30 cellular contexts compared by ENCODE assay signal in the genomic region with DNA sequence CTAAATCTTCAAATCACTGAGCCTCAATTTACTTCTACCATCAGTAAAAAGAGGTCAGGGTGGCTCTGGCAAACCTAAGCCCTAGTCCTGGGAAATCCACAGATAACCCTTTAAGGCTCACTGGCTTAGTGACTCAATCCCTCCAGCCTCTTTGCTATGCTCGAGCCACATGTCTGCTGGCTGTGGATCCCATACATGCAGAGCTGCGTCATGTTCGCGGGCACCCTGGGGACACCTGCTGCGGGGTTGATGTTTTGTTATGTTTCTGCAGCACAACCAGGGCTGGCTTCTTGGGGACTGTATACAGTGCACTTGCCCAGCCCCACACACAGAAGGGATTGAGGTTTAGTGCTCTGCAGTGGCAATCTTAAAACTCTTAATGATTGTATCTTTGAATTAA. TPM values are rescaled to one million over a fixed set of nuclear protein-coding genes. Genes with fewer than 3 reads are reported as not detected.
DNase-seq lines count a peak whose midpoint lies in the region; ATAC-seq, FAIRE-seq and TF ChIP-seq lines count a peak whose summit lies in the region.
"Had no signal": no experiment of that assay in that cellular context is flagged by ENCODE, and none has a peak within 500 bp of the region (broad histone marks: within the 10 kb centered on the region; RNA-seq: fewer than 3 reads in every experiment).

No MANE protein-coding gene starts in this region.

- no peaks in the 10 kb centered on the region for H3K79me2 ChIP-seq in osteoblast (ENCODE audit: insufficient read depth, low read length)
- H3K79me2 ChIP-seq: parathyroid adenoma had no signal

- no peak overlapping the region for H2AK5ac ChIP-seq in mesenchymal stem cell (ENCODE audit: low read length, severe bottlenecking)

- TF ChIP-seq CTCF in D721Med (IDR thresholded peaks at IDR 0.05; ENCODE audit: insufficient read depth, missing control alignments) (no peak), testis (IDR thresholded peaks at IDR 0.05) (no peak), osteoblast (IDR thresholded peaks at IDR 0.05; ENCODE audit: extremely low read depth, low read depth, low read length) (no peak)

- no peak overlapping the region for H3K4ac ChIP-seq in mesenchymal stem cell (ENCODE audit: low read depth in 1 of 2, low read length in 2 of 2)

- peak; percentile 29 for FAIRE-seq in D721Med (lab: Jason Lieb, UNC)
- FAIRE-seq: GM12891, HepG2 had no signal

- H2AFZ ChIP-seq in mesenchymal stem cell (ENCODE audit: low read depth, low read length) (no peak overlapping the region), osteoblast (ENCODE audit: low read length) (no peak overlapping the region)
- H2AFZ ChIP-seq: parathyroid adenoma had no signal

- no peak overlapping the region for H3K18ac ChIP-seq in mesenchymal stem cell (ENCODE audit: low read depth in 1 of 2, low read length in 2 of 2)

- no peak overlapping the region for H3K4me3 Mint-ChIP-seq in activated T-helper 17 cell treated with anti-CD3 and anti-CD28 coated beads, Interleukin-2, amount 50 U/mL, for 72 hours
- H3K4me3 Mint-ChIP-seq: activated CD4-positive, alpha-beta memory T cell treated with anti-CD3 and anti-CD28 coated beads for 36 hours; naive thymus-derived CD8-positive, alpha-beta T cell; T-helper 17 cell had no signal

- H3K9me3 Mint-ChIP-seq in activated T-helper 17 cell treated with anti-CD3 and anti-CD28 coated beads, Interleukin-2, amount 50 U/mL, for 72 hours: no peaks in the 10 kb centered on the region
- H3K9me3 Mint-ChIP-seq: activated CD4-positive, alpha-beta memory T cell treated with anti-CD3 and anti-CD28 coated beads for 36 hours; CD8-positive, alpha-beta memory T cell; naive thymus-derived CD8-positive, alpha-beta T cell had no signal

- H3K4me2 ChIP-seq in mesenchymal stem cell (ENCODE audit: low read length, poor library complexity, severe bottlenecking) (no peak overlapping the region), osteoblast (ENCODE audit: insufficient read depth, low read length) (no peak overlapping the region)

- peak overlapping the region; percentile 89 for H3K27ac Mint-ChIP-seq in activated T-helper 17 cell treated with anti-CD3 and anti-CD28 coated beads, Interleukin-2, amount 50 U/mL, for 72 hours
- H3K27ac Mint-ChIP-seq: activated CD4-positive, alpha-beta memory T cell treated with anti-CD3 and anti-CD28 coated beads for 36 hours; CD8-positive, alpha-beta memory T cell; naive thymus-derived CD8-positive, alpha-beta T cell; T-helper 17 cell had no signal

- H3K9ac ChIP-seq in mesenchymal stem cell (ENCODE audit: low read length): no peak overlapping the region
- H3K9ac ChIP-seq: parathyroid adenoma had no signal

- H3K4me1 ChIP-seq in mesenchymal stem cell (ENCODE audit: control insufficient read depth, insufficient read depth, low read depth, low read length) (peaks cover 14% of the 10 kb centered on the region), testis (no peaks in the 10 kb centered on the region), osteoblast (ENCODE audit: insufficient read depth, low read length) (no peaks in the 10 kb centered on the region)
- H3K4me1 ChIP-seq: parathyroid adenoma had no signal

- H3K14ac ChIP-seq in mesenchymal stem cell (ENCODE audit: low read length in 2 of 2): no peak overlapping the region

- no peak overlapping the region for H3K4me3 ChIP-seq in mesenchymal stem cell (ENCODE audit: insufficient read depth in 1 of 2, low read depth in 1 of 2, low read length in 2 of 2)
- no peak overlapping the region for H3K4me3 ChIP-seq in testis
- no peak overlapping the region for H3K4me3 ChIP-seq in osteoblast (ENCODE audit: insufficient read depth, low read length)
- H3K4me3 ChIP-seq: HAP-1, transverse colon had no signal

- intact Hi-C loops in testis (cut with DNase I; ENCODE audit: low total_unique reads): loop anchor here (10.0 kb wide), 1 partner anchor 132 kb away; no protein-coding TSS in a partner anchor

- H3K79me1 ChIP-seq in mesenchymal stem cell (replicated peaks; ENCODE audit: low read length, poor library complexity, severe bottlenecking): no peaks in the 10 kb centered on the region

- H3K4me1 Mint-ChIP-seq in activated T-helper 17 cell treated with anti-CD3 and anti-CD28 coated beads, Interleukin-2, amount 50 U/mL, for 72 hours: peaks cover 14% of the 10 kb centered on the region
- H3K4me1 Mint-ChIP-seq: CD8-positive, alpha-beta memory T cell; naive thymus-derived CD8-positive, alpha-beta T cell had no signal

- H2BK12ac ChIP-seq in mesenchymal stem cell (ENCODE audit: low read length in 2 of 2): no peak overlapping the region

- peaks cover 14% of the 10 kb centered on the region for H3K27me3 Mint-ChIP-seq in activated T-helper 17 cell treated with anti-CD3 and anti-CD28 coated beads, Interleukin-2, amount 50 U/mL, for 72 hours

- peaks cover 6% of the 10 kb centered on the region for H3K36me3 Mint-ChIP-seq in activated T-helper 17 cell treated with anti-CD3 and anti-CD28 coated beads, Interleukin-2, amount 50 U/mL, for 72 hours (ENCODE audit: low read depth)
- H3K36me3 Mint-ChIP-seq: activated CD4-positive, alpha-beta memory T cell treated with anti-CD3 and anti-CD28 coated beads for 36 hours; CD8-positive, alpha-beta memory T cell; naive thymus-derived CD8-positive, alpha-beta T cell had no signal

- H4K20me1 ChIP-seq in osteoblast (ENCODE audit: insufficient read depth, low read length): no peaks in the 10 kb centered on the region

- H3K9me3 ChIP-seq in mesenchymal stem cell (ENCODE audit: control insufficient read depth, low read length) (no peaks in the 10 kb centered on the region), testis (no peaks in the 10 kb centered on the region), osteoblast (ENCODE audit: low read depth, low read length) (no peaks in the 10 kb centered on the region)
- H3K9me3 ChIP-seq: HAP-1, transverse colon had no signal

- H2BK5ac ChIP-seq in mesenchymal stem cell (ENCODE audit: low read depth, low read length, poor library complexity, severe bottlenecking): no peak overlapping the region

- H4K91ac ChIP-seq in mesenchymal stem cell (ENCODE audit: low read length): no peak overlapping the region

- H2BK15ac ChIP-seq in mesenchymal stem cell (ENCODE audit: low read depth, poor library complexity, severe bottlenecking): no peak overlapping the region

- 87% methylated on average over 5 of the region's 5 CpGs for WGBS in mesenchymal stem cell
- WGBS in testis, 2 donors: 91 to 94% methylated on average over 5 of the region's 5 CpGs

- peak; percentile 12 for ATAC-seq in activated T-helper 17 cell treated with anti-CD3 and anti-CD28 coated beads, Interleukin-2, amount 50 U/mL, for 72 hours (replicated peaks)
- ATAC-seq in GM21526 (IDR thresholded peaks at IDR 0.05; ENCODE audit: low FRiP score, unreplicated experiment): no peak
- ATAC-seq: HepG2; left cardiac atrium; naive thymus-derived CD8-positive, alpha-beta T cell; Panc1; sciatic nerve; T-helper 17 cell had no signal

- H3K27ac ChIP-seq in mesenchymal stem cell (ENCODE audit: low read length, poor library complexity, severe bottlenecking) (no peak overlapping the region), testis (no peak overlapping the region), osteoblast (ENCODE audit: low read depth, low read length) (no peak overlapping the region)
- H3K27ac ChIP-seq: parathyroid adenoma, transverse colon had no signal

- no peak overlapping the region for H3K23ac ChIP-seq in mesenchymal stem cell (ENCODE audit: low read length in 2 of 2)

- H2BK120ac ChIP-seq in mesenchymal stem cell (ENCODE audit: low read depth, low read length): no peak overlapping the region

- H3K27me3 ChIP-seq in mesenchymal stem cell (ENCODE audit: control insufficient read depth in 1 of 2, insufficient read depth in 1 of 2, low read length in 2 of 2) (peaks cover 5 to 33% of the 10 kb centered on the region in 2 experiments), testis (no peaks in the 10 kb centered on the region), osteoblast (ENCODE audit: insufficient read depth, low read length) (peaks cover 34% of the 10 kb centered on the region)

- no peak overlapping the region for H4K8ac ChIP-seq in mesenchymal stem cell (ENCODE audit: low read length)

- no peaks in the 10 kb centered on the region for H3K36me3 ChIP-seq in mesenchymal stem cell (ENCODE audit: control insufficient read depth in 1 of 2, insufficient read depth in 2 of 2, low read depth in 1 of 2, low read length in 2 of 2)
- H3K36me3 ChIP-seq in testis (ENCODE audit: low read depth, missing control alignments): no peaks in the 10 kb centered on the region
- no peaks in the 10 kb centered on the region for H3K36me3 ChIP-seq in osteoblast (ENCODE audit: insufficient read depth, low read length)
- H3K36me3 ChIP-seq: transverse colon had no signal

- TF ChIP-seq POLR2A in testis (IDR thresholded peaks at IDR 0.05): no peak

- DNase-seq in D721Med (ENCODE audit: insufficient read length, low spot score) (no peak), LHCN-M2 (ENCODE audit: low read depth) (peak; percentile 21), mesenchymal stem cell (peak; percentile 11), testis (no peak), osteoblast (ENCODE audit: insufficient read length, low spot score, missing footprints) (no peak)
- DNase-seq in NK-92 treated with Interleukin-12 subunit alpha and Interleukin-12 subunit beta, amount 100 ng/mL, for 24 hours (lab: John Stamatoyannopoulos, UW): no peak
- DNase-seq: activated CD4-positive, alpha-beta memory T cell treated with anti-CD3 and anti-CD28 coated beads for 36 hours; activated naive CD4-positive, alpha-beta T cell treated with Interleukin-2 at 50 U/mL for 16 hours; aorta; CD8-positive, alpha-beta memory T cell; cerebellar nuclear complex; DMS53; left cardiac atrium; naive thymus-derived CD8-positive, alpha-beta T cell; NCI-H187; NCI-H446; stimulated activated naive CD4-positive, alpha-beta T cell; T-helper 17 cell; transverse colon had no signal

RNA-seq across cellular contexts. Expression of a gene that starts 41.6 kb away (rescaled TPM):
- not detected in 2 replicates for total RNA-seq in LHCN-M2 (2014; rRNA removed)
- polyA plus RNA-seq in LHCN-M2 (2012): not detected
- total RNA-seq in activated T-helper 17 cell treated with anti-CD3 and anti-CD28 coated beads, Interleukin-2, amount 50 U/mL, for 72 hours: not detected
- polyA plus RNA-seq in mesenchymal stem cell (2013, experiment 1 of 2): not detected
- not detected for polyA plus RNA-seq in mesenchymal stem cell (2013, experiment 2 of 2)
- total RNA-seq in testis: 1 to 10 TPM; 1.8 to 1.9 TPM
- 0.65 TPM for polyA plus RNA-seq in testis (ENCODE audit: insufficient read depth, low read depth, low replicate concordance)
- total RNA-seq in osteoblast: not detected in 2 replicates
- total RNA-seq: activated CD4-positive, alpha-beta memory T cell treated with anti-CD3 and anti-CD28 coated beads for 36 hours; aorta; CD8-positive, alpha-beta memory T cell; glomerular endothelial cell; HepG2; left cardiac atrium; mesenteric fat pad; naive thymus-derived CD8-positive, alpha-beta T cell; sciatic nerve; SK-MEL-5; T-helper 17 cell; transverse colon had no signal
- polyA plus RNA-seq: aorta; CD8-positive, alpha-beta memory T cell; HepG2; naive thymus-derived CD8-positive, alpha-beta T cell had no signal

Comparison
In these comparisons a context has a peak if more than half of its experiments do, and no peak if none do; other contexts are left out.
1. DNase-seq: peak in LHCN-M2 (single experiment) and mesenchymal stem cell (single experiment); none in D721Med (single experiment), NK-92 treated with Interleukin-12 subunit alpha and Interleukin-12 subunit beta, amount 100 ng/mL, for 24 hours (single experiment), testis (single experiment) and osteoblast (single experiment).